Comparison of ENCODE assay signal across 8 cellular contexts in genomic region chrX:49878128-49878833, GRCh38.
A peak's percentile ranks its signal among the peaks of the same experiment; 100 is the strongest.
DNase-seq lines count a peak whose midpoint lies in the region; ATAC-seq and TF ChIP-seq lines count a peak whose summit lies in the region.

No MANE protein-coding gene starts in this region.

- H3K4me1 ChIP-seq in mucosa of stomach (ENCODE audit: control insufficient read depth, insufficient read depth, low read length) = peaks cover 15% of the 10 kb centered on the region

- no peaks in the 10 kb centered on the region for H3K36me3 ChIP-seq in mucosa of stomach (ENCODE audit: control insufficient read depth, insufficient read depth, low read length)

- peak overlapping the region; percentile 79 to 92 for H3K27ac ChIP-seq in coronary artery

- TF ChIP-seq CTCF in coronary artery (IDR thresholded peaks at IDR 0.05) = no peak

- H3K4me3 Mint-ChIP-seq in stimulated activated naive CD8-positive, alpha-beta T cell treated with anti-CD3 and anti-CD28 coated beads, Interleukin-15, Interleukin-2, amounts not matched to agents 100 ng/mL and 50 ng/mL, for 24 hours = peak overlapping the region; percentile 78

- peak overlapping the region; percentile 76 for H3K27ac Mint-ChIP-seq in stimulated activated naive CD8-positive, alpha-beta T cell treated with anti-CD3 and anti-CD28 coated beads, Interleukin-15, Interleukin-2, amounts not matched to agents 100 ng/mL and 50 ng/mL, for 24 hours

- peaks cover 18% of the 10 kb centered on the region for H3K4me1 Mint-ChIP-seq in stimulated activated naive CD8-positive, alpha-beta T cell treated with anti-CD3 and anti-CD28 coated beads, Interleukin-15, Interleukin-2, amounts not matched to agents 100 ng/mL and 50 ng/mL, for 24 hours (ENCODE audit: low read depth)

- H3K4me3 ChIP-seq in coronary artery = peak overlapping the region; percentile 79
- H3K4me3 ChIP-seq in mucosa of stomach (ENCODE audit: low read length) = no peak overlapping the region

- no peaks in the 10 kb centered on the region for H3K36me3 Mint-ChIP-seq in stimulated activated naive CD8-positive, alpha-beta T cell treated with anti-CD3 and anti-CD28 coated beads, Interleukin-15, Interleukin-2, amounts not matched to agents 100 ng/mL and 50 ng/mL, for 24 hours (ENCODE audit: low read depth)

- peak overlapping the region; percentile 63 for H3K9ac ChIP-seq in mucosa of stomach (ENCODE audit: low read length)

- DNase-seq in stimulated activated naive CD8-positive, alpha-beta T cell treated with anti-CD3 and anti-CD28 coated beads, Interleukin-15, Interleukin-2, amounts not matched to agents 100 U/mL and 50 U/mL, for 24 hours = no peak
- no peak for DNase-seq in coronary artery (ENCODE audit: low spot score)
- DNase-seq in NCI-H2196 treated with DMSO at 0.1 percent for 48 hours (lab: John Stamatoyannopoulos, UW; ENCODE audit: unreplicated experiment) = no peak
- no peak for DNase-seq in NAMALWA (ENCODE audit: low spot score)

- H3K27me3 ChIP-seq in mucosa of stomach (ENCODE audit: control insufficient read depth, insufficient read depth, low read length) = no peaks in the 10 kb centered on the region

- no peaks in the 10 kb centered on the region for H3K27me3 Mint-ChIP-seq in stimulated activated naive CD8-positive, alpha-beta T cell treated with anti-CD3 and anti-CD28 coated beads, Interleukin-15, Interleukin-2, amounts not matched to agents 100 ng/mL and 50 ng/mL, for 24 hours

- no peaks in the 10 kb centered on the region for H3K9me3 Mint-ChIP-seq in stimulated activated naive CD8-positive, alpha-beta T cell treated with anti-CD3 and anti-CD28 coated beads, Interleukin-15, Interleukin-2, amounts not matched to agents 100 ng/mL and 50 ng/mL, for 24 hours

- H3K9me3 ChIP-seq in mucosa of stomach (ENCODE audit: control insufficient read depth, low read length) = no peaks in the 10 kb centered on the region

- no peak for ATAC-seq in stimulated activated naive CD8-positive, alpha-beta T cell treated with anti-CD3 and anti-CD28 coated beads, Interleukin-15, Interleukin-2, amounts not matched to agents 100 U/mL and 50 U/mL, for 24 hours
- ATAC-seq in HG03045 (IDR thresholded peaks at IDR 0.05; ENCODE audit: unreplicated experiment) = no peak
- no peak for ATAC-seq in GM19351 (IDR thresholded peaks at IDR 0.05; ENCODE audit: unreplicated experiment)
